In the genomic region with DNA sequence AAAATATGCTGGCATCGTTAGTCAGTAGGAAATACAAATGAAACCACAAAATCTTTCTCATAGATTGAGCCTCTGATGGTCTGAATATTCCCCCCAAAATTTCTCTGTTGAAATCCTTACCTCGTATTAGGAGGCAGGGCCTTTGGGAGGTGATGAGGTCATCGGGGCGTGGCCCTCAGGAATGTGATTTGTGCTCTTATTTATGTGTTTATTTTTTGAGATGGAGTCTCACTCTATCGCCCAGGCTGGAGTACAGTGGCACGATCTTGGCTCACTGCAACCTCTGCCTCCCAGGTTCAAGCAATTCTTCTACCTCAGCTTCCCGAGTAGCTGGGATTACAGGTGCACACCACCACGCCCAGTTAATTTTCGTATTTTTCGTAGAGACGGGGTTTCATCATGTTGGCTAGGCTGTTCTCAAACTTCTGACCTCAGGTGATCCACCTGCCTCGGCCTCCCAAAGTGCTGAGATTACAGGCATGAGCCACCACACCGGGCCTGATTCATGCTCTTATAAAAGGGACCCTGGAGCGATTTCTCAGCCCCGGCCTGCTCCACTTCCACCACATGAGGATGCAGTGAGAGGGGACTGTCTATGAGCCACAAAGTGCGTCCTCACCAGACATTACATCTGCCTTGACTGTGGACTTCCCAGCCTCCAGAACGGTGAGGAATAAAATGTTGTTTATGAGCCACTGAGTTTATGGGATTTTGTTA, we compare ENCODE assay signal across 27 cellular contexts. TPM values are rescaled to one million over a fixed set of nuclear protein-coding genes. Genes with fewer than 3 reads are reported as not detected.
"Had no signal": no experiment of that assay in that cellular context is flagged by ENCODE, and none has a peak within 500 bp of the region (broad histone marks: within the 10 kb centered on the region; RNA-seq: fewer than 3 reads in every experiment).

No MANE protein-coding gene starts in this region.

- H3K36me3 Mint-ChIP-seq: activated naive CD8-positive, alpha-beta T cell treated with anti-CD3 and anti-CD28 coated beads, Interleukin-2, amount 10 ng/mL, durations not matched to agents 7 days and 5 days; stimulated activated effector memory CD8-positive, alpha-beta T cell treated with anti-CD3 and anti-CD28 coated beads, Interleukin-12 subunit alpha, Interleukin-12 subunit beta, amount 100 ng/mL, for 72 hours; T-cell; WTC11 had no signal

- ATAC-seq: activated T-cell treated with anti-CD3 and anti-CD28 coated beads, Interleukin-2, amount 50 U/mL, for 4 hours; left lobe of liver; lower lobe of right lung; mucosa of descending colon; stimulated activated effector memory CD8-positive, alpha-beta T cell treated with anti-CD3 and anti-CD28 coated beads, Interleukin-12 subunit alpha, Interleukin-12 subunit beta, amount 100 ng/mL, for 72 hours; T-cell; WTC11 had no signal

- H3K4me1 Mint-ChIP-seq: stimulated activated effector memory CD8-positive, alpha-beta T cell treated with anti-CD3 and anti-CD28 coated beads, Interleukin-12 subunit alpha, Interleukin-12 subunit beta, amount 100 ng/mL, for 72 hours; T-cell had no signal

- H3K9me3 ChIP-seq: heart right ventricle, lower lobe of right lung, mucosa of descending colon, stomach, suprapubic skin, transverse colon, uterus had no signal

- H3K36me3 ChIP-seq: heart right ventricle, lower lobe of right lung, stomach, suprapubic skin, transverse colon, uterus had no signal

- H3K27ac Mint-ChIP-seq: activated naive CD4-positive, alpha-beta T cell treated with anti-CD3 and anti-CD28 coated beads for 36 hours; activated naive CD8-positive, alpha-beta T cell treated with anti-CD3 and anti-CD28 coated beads, Interleukin-2, amount 10 ng/mL, durations not matched to agents 7 days and 5 days; activated T-helper 2 cell treated with anti-CD3 and anti-CD28 coated beads, Interferon-gamma antibody, Interleukin-2, Interleukin-4, amounts not matched to agents 10 μg/mL and 5 μg/mL and 100 μg/mL, durations not matched to agents 14 hours and 24 hours and 36 hours; stimulated activated effector memory CD8-positive, alpha-beta T cell treated with anti-CD3 and anti-CD28 coated beads, Interleukin-12 subunit alpha, Interleukin-12 subunit beta, amount 100 ng/mL, for 72 hours; T-cell; T-helper 2 cell treated with Interferon-gamma antibody and Interleukin-4, amounts not matched to agents 5 μg/mL and 100 μg/mL, for 36 hours; WTC11 had no signal

- H3K4me1 ChIP-seq: heart right ventricle, lower lobe of right lung, suprapubic skin, uterus had no signal

- H3K4me3 Mint-ChIP-seq: activated naive CD4-positive, alpha-beta T cell treated with anti-CD3 and anti-CD28 coated beads for 36 hours; activated naive CD8-positive, alpha-beta T cell treated with anti-CD3 and anti-CD28 coated beads, Interleukin-2, amount 10 ng/mL, durations not matched to agents 7 days and 5 days; activated T-cell treated with anti-CD3 and anti-CD28 coated beads, Interleukin-2, amount 50 U/mL, for 4 hours; stimulated activated effector memory CD8-positive, alpha-beta T cell treated with anti-CD3 and anti-CD28 coated beads, Interleukin-12 subunit alpha, Interleukin-12 subunit beta, amount 100 ng/mL, for 72 hours; T-cell; T-helper 2 cell treated with Interferon-gamma antibody and Interleukin-4, amounts not matched to agents 5 μg/mL and 100 μg/mL, for 36 hours; WTC11 had no signal

- H3K9me3 Mint-ChIP-seq: activated naive CD4-positive, alpha-beta T cell treated with anti-CD3 and anti-CD28 coated beads for 36 hours; activated naive CD8-positive, alpha-beta T cell treated with anti-CD3 and anti-CD28 coated beads, Interleukin-2, amount 10 ng/mL, durations not matched to agents 7 days and 5 days; activated T-cell treated with anti-CD3 and anti-CD28 coated beads, Interleukin-2, amount 50 U/mL, for 4 hours; activated T-helper 2 cell treated with anti-CD3 and anti-CD28 coated beads, Interferon-gamma antibody, Interleukin-2, Interleukin-4, amounts not matched to agents 10 μg/mL and 5 μg/mL and 100 μg/mL, durations not matched to agents 14 hours and 24 hours and 36 hours; stimulated activated effector memory CD8-positive, alpha-beta T cell treated with anti-CD3 and anti-CD28 coated beads, Interleukin-12 subunit alpha, Interleukin-12 subunit beta, amount 100 ng/mL, for 72 hours; T-cell; T-helper 2 cell treated with Interferon-gamma antibody and Interleukin-4, amounts not matched to agents 5 μg/mL and 100 μg/mL, for 36 hours; WTC11 had no signal

- H3K27me3 ChIP-seq: heart right ventricle, suprapubic skin, uterus had no signal

- H3K27ac ChIP-seq: heart right ventricle, lower lobe of right lung, stomach, suprapubic skin, transverse colon, uterus had no signal

- H3K27me3 Mint-ChIP-seq: T-cell had no signal

- H3K4me3 ChIP-seq: heart right ventricle, lower lobe of right lung, mucosa of descending colon, stomach, suprapubic skin, transverse colon, uterus had no signal

- DNase-seq: activated CD4-positive, alpha-beta T cell treated with anti-CD3 and anti-CD28 coated beads, Interleukin-2, amount 50 U/mL, for 4 hours; activated CD8-positive, alpha-beta memory T cell treated with anti-CD3 and anti-CD28 coated beads, Interleukin-2, amount 50 U/mL, for 48 hours; activated naive CD4-positive, alpha-beta T cell treated with anti-CD3 and anti-CD28 coated beads for 36 hours; activated naive CD8-positive, alpha-beta T cell treated with anti-CD3 and anti-CD28 coated beads, Interleukin-2, amount 10 ng/mL, durations not matched to agents 7 days and 5 days; activated T-cell treated with anti-CD3 and anti-CD28 coated beads, Interleukin-2, amount 50 U/mL, for 4 hours; cerebellar nuclear complex; cortex of kidney; foreskin fibroblast; heart right ventricle; lower lobe of right lung; mesendoderm; mucosa of descending colon; nucleus accumbens; stimulated activated CD4-positive, alpha-beta T cell treated with anti-CD3 and anti-CD28 coated beads, Interleukin-12 subunit alpha, Interleukin-12 subunit beta, amount 100 ng/mL, for 4 hours; stomach; T-cell; transverse colon; uterus had no signal

RNA-seq across cellular contexts. Expression of a gene that starts 53.1 kb away (rescaled TPM):
- total RNA-seq: epithelial cell of proximal tubule, fibroblast of lung, left lobe of liver had no signal
- polyA plus RNA-seq: fibroblast of lung, neural cell had no signal
